Comparison of ENCODE assay signal across 29 cellular contexts in genomic region chr18:73850782-73851181, GRCh38.
"Had no signal": no experiment of that assay in that cellular context is flagged by ENCODE, and none has a peak within 500 bp of the region (broad histone marks: within the 10 kb centered on the region; RNA-seq: fewer than 3 reads in every experiment).

No MANE protein-coding gene starts in this region.

- H3K27me3 ChIP-seq: ascending aorta, breast epithelium, cardiac muscle cell, colonic mucosa, gastrocnemius medialis, heart left ventricle had no signal

- H3K4me3 ChIP-seq: ascending aorta, breast epithelium, cardiac muscle cell, colonic mucosa, gastrocnemius medialis, heart left ventricle had no signal

- H3K27ac ChIP-seq: ascending aorta, breast epithelium, cardiac muscle cell, colonic mucosa, gastrocnemius medialis, heart left ventricle had no signal

- H3K36me3 ChIP-seq: ascending aorta, breast epithelium, cardiac muscle cell, colonic mucosa, gastrocnemius medialis, heart left ventricle had no signal

- H3K4me1 ChIP-seq: ascending aorta, breast epithelium, colonic mucosa, gastrocnemius medialis had no signal

- H3K9me3 ChIP-seq: ascending aorta, breast epithelium, colonic mucosa, gastrocnemius medialis, heart left ventricle had no signal

- DNase-seq: activated CD4-positive, alpha-beta memory T cell treated with anti-CD3 and anti-CD28 coated beads, Interleukin-2, amount 10 ng/mL, durations not matched to agents 7 days and 5 days; activated CD4-positive, alpha-beta T cell treated with anti-CD3 and anti-CD28 coated beads for 1 hour; activated CD4-positive, alpha-beta T cell treated with anti-CD3 and anti-CD28 coated beads for 4 hours; activated CD4-positive, alpha-beta T cell treated with anti-CD3 and anti-CD28 coated beads, Interleukin-2, amount 10 ng/mL, durations not matched to agents 7 days and 5 days; activated CD4-positive, alpha-beta T cell treated with anti-CD3 and anti-CD28 coated beads, Interleukin-2, amount 50 U/mL, for 4 hours; activated CD4-positive, CD25-positive, alpha-beta regulatory T cell; activated CD8-positive, alpha-beta memory T cell treated with anti-CD3 and anti-CD28 coated beads, Interleukin-2, amount 50 U/mL, for 48 hours; activated gamma-delta T cell; activated naive CD4-positive, alpha-beta T cell; activated naive CD4-positive, alpha-beta T cell treated with anti-CD3 and anti-CD28 coated beads, Interleukin-2, amount 10 ng/mL, durations not matched to agents 7 days and 5 days; activated naive CD8-positive, alpha-beta T cell treated with anti-CD3 and anti-CD28 coated beads, Interleukin-2, amount 10 ng/mL, durations not matched to agents 7 days and 5 days; activated T-cell treated with anti-CD3 and anti-CD28 coated beads for 4 hours; activated T-cell treated with anti-CD3 and anti-CD28 coated beads, Interleukin-2, amount 50 U/mL, for 24 hours; activated T-cell treated with anti-CD3 and anti-CD28 coated beads, Interleukin-2, amount 50 U/mL, for 72 hours; central memory CD4-positive, alpha-beta T cell; cerebellar nuclear complex; colonic mucosa; effector memory CD4-positive, alpha-beta T cell; endodermal cell; foreskin fibroblast; gastrocnemius medialis; glutamatergic neuron; heart left ventricle; hypothalamus had no signal

- ATAC-seq: activated naive CD4-positive, alpha-beta T cell treated with anti-CD3 and anti-CD28 coated beads, Interleukin-2, amount 50 U/mL, for 72 hours; activated T-cell treated with anti-CD3 and anti-CD28 coated beads, Interleukin-2, amount 50 U/mL, for 72 hours; esophagus mucosa; gastrocnemius medialis; heart left ventricle had no signal
